Comparison of ENCODE assay signal across 1 cellular context in the genomic region with DNA sequence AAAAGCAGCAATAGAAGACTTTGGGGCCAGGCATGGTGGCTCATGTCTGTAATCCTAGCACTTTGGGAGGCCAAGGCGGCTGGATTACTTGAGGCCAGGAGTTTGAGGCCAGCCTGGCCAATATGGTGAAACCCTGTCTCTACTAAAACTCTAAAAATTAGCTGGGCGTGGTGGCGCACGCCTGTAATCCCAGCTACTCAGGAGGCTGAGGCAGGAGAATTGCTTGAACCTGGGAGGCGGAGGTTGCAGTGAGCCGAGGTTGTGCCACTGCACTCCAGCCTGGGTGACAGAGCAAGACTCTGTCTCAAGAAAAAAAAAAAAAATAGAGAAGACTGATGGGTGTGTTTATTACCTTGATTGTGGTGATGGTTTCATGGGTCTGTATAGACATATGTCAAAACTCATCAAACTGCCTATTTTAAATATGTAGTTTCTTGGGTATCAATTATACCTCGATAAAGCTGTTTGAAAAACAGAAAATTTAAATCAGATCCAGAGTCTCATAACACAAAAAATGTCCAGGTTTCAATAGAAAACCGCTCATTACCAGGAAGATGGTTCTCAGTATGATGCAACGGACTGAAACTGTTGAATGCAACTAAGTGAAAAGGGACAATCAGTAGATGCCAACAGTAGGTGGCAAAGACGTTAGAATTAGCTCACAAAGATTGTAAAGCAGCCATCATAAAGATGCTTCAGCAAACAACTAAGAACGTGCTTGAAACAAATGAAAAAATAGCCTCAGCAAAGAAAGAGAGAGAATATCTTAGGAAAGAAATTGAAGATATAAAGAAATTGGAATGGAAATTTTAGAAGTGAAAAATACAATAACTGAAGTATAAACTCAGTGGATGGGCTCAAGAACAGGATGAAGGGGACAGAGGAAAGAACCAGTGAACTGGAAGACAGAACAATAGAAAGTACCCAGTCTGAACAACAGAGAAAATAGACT.
TF ChIP-seq lines count a peak whose summit lies in the region.

No MANE protein-coding gene starts in this region.

TF ChIP-seq in K562, 482 proteins besides CTCF, POLR2A, EP300 and RAD21 (continued from another document):
- no peak for TF ChIP-seq GABPB2 (CRISPR knock-in tag; conservative IDR thresholded peaks at IDR 0.05)
- TF ChIP-seq RCOR1 (IDR thresholded peaks at IDR 0.05; ENCODE audit: borderline replicate concordance in 1 of 2, low read depth in 2 of 2, low read length in 2 of 2) = no peak
- peak; percentile 55; the same call in 1 of the 2 replicates for TF ChIP-seq ZBTB26 (CRISPR knock-in tag; IDR thresholded peaks at IDR 0.05)
- TF ChIP-seq DPF2 (IDR thresholded peaks at IDR 0.05) = peak; percentile 68; the same call in 1 of the 2 replicates
- TF ChIP-seq, protein P1, sequence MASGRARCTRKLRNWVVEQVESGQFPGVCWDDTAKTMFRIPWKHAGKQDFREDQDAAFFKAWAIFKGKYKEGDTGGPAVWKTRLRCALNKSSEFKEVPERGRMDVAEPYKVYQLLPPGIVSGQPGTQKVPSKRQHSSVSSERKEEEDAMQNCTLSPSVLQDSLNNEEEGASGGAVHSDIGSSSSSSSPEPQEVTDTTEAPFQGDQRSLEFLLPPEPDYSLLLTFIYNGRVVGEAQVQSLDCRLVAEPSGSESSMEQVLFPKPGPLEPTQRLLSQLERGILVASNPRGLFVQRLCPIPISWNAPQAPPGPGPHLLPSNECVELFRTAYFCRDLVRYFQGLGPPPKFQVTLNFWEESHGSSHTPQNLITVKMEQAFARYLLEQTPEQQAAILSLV (tag; IDR thresholded peaks at IDR 0.05) = peak; percentile 97
- TF ChIP-seq MTA3 (IDR thresholded peaks at IDR 0.05; ENCODE audit: borderline replicate concordance) = peak; percentile 53; the same call in 1 of the 2 replicates
- TF ChIP-seq FOSL1 (tag; conservative IDR thresholded peaks at IDR 0.05) = peak; percentile 23; the same call in 1 of the 2 replicates
- TF ChIP-seq, protein P2, sequence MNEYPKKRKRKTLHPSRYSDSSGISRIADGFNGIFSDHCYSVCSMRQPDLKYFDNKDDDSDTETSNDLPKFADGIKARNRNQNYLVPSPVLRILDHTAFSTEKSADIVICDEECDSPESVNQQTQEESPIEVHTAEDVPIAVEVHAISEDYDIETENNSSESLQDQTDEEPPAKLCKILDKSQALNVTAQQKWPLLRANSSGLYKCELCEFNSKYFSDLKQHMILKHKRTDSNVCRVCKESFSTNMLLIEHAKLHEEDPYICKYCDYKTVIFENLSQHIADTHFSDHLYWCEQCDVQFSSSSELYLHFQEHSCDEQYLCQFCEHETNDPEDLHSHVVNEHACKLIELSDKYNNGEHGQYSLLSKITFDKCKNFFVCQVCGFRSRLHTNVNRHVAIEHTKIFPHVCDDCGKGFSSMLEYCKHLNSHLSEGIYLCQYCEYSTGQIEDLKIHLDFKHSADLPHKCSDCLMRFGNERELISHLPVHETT (CRISPR knock-in tag; conservative IDR thresholded peaks at IDR 0.05 in 1 of 2, IDR thresholded peaks at IDR 0.05 in 1 of 2) = no peak
- TF ChIP-seq L3MBTL2 (IDR thresholded peaks at IDR 0.05) = peak; percentile 74
- 0 out of 2 replicates have a peak, but pooled peaks have one; percentile 22 for TF ChIP-seq GABPA (tag; conservative IDR thresholded peaks at IDR 0.05; ENCODE audit: low read depth)
- no peak for TF ChIP-seq PCBP2 (IDR thresholded peaks at IDR 0.05; ENCODE audit: low read depth, low read length, poor library complexity, severe bottlenecking)
- no peak; the same call in 1 of the 2 replicates for TF ChIP-seq ARID2 (IDR thresholded peaks at IDR 0.05)
- TF ChIP-seq MCM3 (IDR thresholded peaks at IDR 0.05) = no peak
- TF ChIP-seq ZNF165 (CRISPR knock-in tag; IDR thresholded peaks at IDR 0.05; ENCODE audit: borderline replicate concordance) = no peak
- TF ChIP-seq, protein P3, sequence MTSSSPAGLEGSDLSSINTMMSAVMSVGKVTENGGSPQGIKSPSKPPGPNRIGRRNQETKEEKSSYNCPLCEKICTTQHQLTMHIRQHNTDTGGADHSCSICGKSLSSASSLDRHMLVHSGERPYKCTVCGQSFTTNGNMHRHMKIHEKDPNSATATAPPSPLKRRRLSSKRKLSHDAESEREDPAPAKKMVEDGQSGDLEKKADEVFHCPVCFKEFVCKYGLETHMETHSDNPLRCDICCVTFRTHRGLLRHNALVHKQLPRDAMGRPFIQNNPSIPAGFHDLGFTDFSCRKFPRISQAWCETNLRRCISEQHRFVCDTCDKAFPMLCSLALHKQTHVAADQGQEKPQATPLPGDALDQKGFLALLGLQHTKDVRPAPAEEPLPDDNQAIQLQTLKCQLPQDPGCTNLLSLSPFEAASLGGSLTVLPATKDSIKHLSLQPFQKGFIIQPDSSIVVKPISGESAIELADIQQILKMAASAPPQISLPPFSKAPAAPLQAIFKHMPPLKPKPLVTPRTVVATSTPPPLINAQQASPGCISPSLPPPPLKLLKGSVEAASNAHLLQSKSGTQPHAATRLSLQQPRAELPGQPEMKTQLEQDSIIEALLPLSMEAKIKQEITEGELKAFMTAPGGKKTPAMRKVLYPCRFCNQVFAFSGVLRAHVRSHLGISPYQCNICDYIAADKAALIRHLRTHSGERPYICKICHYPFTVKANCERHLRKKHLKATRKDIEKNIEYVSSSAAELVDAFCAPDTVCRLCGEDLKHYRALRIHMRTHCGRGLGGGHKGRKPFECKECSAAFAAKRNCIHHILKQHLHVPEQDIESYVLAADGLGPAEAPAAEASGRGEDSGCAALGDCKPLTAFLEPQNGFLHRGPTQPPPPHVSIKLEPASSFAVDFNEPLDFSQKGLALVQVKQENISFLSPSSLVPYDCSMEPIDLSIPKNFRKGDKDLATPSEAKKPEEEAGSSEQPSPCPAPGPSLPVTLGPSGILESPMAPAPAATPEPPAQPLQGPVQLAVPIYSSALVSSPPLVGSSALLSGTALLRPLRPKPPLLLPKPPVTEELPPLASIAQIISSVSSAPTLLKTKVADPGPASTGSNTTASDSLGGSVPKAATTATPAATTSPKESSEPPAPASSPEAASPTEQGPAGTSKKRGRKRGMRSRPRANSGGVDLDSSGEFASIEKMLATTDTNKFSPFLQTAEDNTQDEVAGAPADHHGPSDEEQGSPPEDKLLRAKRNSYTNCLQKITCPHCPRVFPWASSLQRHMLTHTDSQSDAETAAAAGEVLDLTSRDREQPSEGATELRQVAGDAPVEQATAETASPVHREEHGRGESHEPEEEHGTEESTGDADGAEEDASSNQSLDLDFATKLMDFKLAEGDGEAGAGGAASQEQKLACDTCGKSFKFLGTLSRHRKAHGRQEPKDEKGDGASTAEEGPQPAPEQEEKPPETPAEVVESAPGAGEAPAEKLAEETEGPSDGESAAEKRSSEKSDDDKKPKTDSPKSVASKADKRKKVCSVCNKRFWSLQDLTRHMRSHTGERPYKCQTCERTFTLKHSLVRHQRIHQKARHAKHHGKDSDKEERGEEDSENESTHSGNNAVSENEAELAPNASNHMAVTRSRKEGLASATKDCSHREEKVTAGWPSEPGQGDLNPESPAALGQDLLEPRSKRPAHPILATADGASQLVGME (CRISPR knock-in tag; IDR thresholded peaks at IDR 0.05) = 0 out of 2 replicates have a peak, but pooled peaks have one; percentile 24
- TF ChIP-seq CHCHD3 (CRISPR knock-in tag; IDR thresholded peaks at IDR 0.05) = no peak
